Comparison of ENCODE assay signal across 1 cellular context in the genomic region with DNA sequence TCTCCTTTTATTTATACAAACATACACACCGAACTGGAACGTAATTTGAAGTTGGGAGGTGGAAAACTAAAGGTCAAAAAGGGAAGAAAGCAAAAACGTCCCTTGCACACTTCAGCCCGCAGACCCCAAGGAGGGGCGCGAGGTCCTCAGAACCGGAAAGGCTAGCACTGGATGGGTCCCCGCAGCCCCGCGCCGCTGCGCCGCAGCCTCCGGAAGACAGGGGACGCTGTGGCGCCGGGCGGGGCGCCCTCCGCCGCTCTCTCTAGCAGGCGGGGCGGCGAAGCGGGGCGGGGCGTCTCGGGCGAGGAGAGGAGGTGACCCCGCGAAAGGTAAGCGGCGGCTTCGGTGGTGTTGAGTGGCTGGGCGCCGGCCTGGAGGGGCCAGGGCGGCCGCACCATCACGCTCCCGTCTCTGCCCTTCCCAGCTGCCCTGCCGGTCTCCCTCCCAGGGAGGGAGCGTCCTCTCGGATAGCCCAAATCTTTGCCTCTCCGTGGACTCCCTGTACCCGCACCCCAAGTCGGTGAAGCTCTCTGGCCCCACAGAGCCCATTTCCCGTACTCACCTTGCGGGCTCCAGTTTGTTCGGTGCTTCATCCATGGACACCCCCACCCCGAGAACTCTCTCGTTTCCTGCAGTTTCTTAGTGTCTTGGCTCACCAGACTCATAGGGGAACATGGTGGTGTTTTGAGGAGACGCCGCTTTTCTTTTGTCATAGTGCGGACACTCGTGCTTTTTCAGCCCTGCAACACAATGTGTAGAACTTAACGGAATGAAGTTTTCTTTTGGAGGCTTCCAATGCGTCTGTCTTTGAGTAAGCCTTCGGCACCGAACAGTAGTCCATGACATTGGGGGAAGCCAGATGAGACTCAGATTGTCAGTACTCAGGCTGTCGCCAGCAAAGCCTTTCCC.
TF ChIP-seq lines count a peak whose summit lies in the region.

A gene with protein sequence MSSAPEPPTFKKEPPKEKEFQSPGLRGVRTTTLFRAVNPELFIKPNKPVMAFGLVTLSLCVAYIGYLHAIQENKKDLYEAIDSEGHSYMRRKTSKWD (plus strand): TSS at position 285 of the 909 bp plus-strand sequence. CDS start 14,444 bp downstream, outside the sequence.

TF ChIP-seq in K562, 482 proteins besides CTCF, POLR2A, EP300 and RAD21 (continues in another document):
- no peak for TF ChIP-seq UBTF (IDR thresholded peaks at IDR 0.05; ENCODE audit: borderline replicate concordance in 1 of 2, low read depth in 2 of 2, low read length in 2 of 2)
- TF ChIP-seq NFE2L1 (tag; IDR thresholded peaks at IDR 0.05; ENCODE audit: borderline replicate concordance, low read depth), result no peak
- peak; percentile 92 for TF ChIP-seq SMAD4 (CRISPR knock-in tag; conservative IDR thresholded peaks at IDR 0.05)
- TF ChIP-seq NUFIP1 (IDR thresholded peaks at IDR 0.05; ENCODE audit: partially characterized antibody), result no peak
- no peak for TF ChIP-seq C11orf30 (IDR thresholded peaks at IDR 0.05; ENCODE audit: low read depth)
- no peak for TF ChIP-seq NFRKB (IDR thresholded peaks at IDR 0.05; ENCODE audit: low read depth)
- TF ChIP-seq, protein P1, sequence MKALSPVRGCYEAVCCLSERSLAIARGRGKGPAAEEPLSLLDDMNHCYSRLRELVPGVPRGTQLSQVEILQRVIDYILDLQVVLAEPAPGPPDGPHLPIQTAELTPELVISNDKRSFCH (CRISPR knock-in tag; IDR thresholded peaks at IDR 0.05), result no peak
- TF ChIP-seq, protein P1 (tag; IDR thresholded peaks at IDR 0.05), result peak; percentile 63
- TF ChIP-seq CBFB (CRISPR knock-in tag; IDR thresholded peaks at IDR 0.05), result no peak
- no peak for TF ChIP-seq FOXK1 (CRISPR knock-in tag; IDR thresholded peaks at IDR 0.05; ENCODE audit: borderline replicate concordance)
- TF ChIP-seq HDAC8 (tag; IDR thresholded peaks at IDR 0.05), result no peak
- no peak for TF ChIP-seq HEY1 (CRISPR knock-in tag; IDR thresholded peaks at IDR 0.05; ENCODE audit: borderline replicate concordance)
- no peak; the same call in 1 of the 2 replicates for TF ChIP-seq CREB1 (IDR thresholded peaks at IDR 0.05)
- TF ChIP-seq CREB1 (CRISPR knock-in tag; IDR thresholded peaks at IDR 0.05), result no peak
- no peak for TF ChIP-seq ZBED1 (IDR thresholded peaks at IDR 0.05)
- TF ChIP-seq TEAD1 (CRISPR knock-in tag; IDR thresholded peaks at IDR 0.05), result no peak
- TF ChIP-seq LEF1 (IDR thresholded peaks at IDR 0.05), result no peak
- TF ChIP-seq BACH1 (tag; IDR thresholded peaks at IDR 0.05), result no peak
- no peak for TF ChIP-seq GTF2F1 (IDR thresholded peaks at IDR 0.05; ENCODE audit: low read depth, low read length)
- no peak for TF ChIP-seq HDGF (IDR thresholded peaks at IDR 0.05)
- TF ChIP-seq ZNF263 (CRISPR knock-in tag; IDR thresholded peaks at IDR 0.05; ENCODE audit: borderline replicate concordance), result no peak
- peak; percentile 2; the same call in 1 of the 2 replicates for TF ChIP-seq SIN3B (IDR thresholded peaks at IDR 0.05; ENCODE audit: low read depth)
- no peak for TF ChIP-seq E2F1 (CRISPR knock-in tag; IDR thresholded peaks at IDR 0.05)
- no peak for TF ChIP-seq ZBTB1 (CRISPR knock-in tag; IDR thresholded peaks at IDR 0.05; ENCODE audit: borderline replicate concordance, low read depth)
- TF ChIP-seq NEUROD1 (IDR thresholded peaks at IDR 0.05; ENCODE audit: borderline replicate concordance, low read depth, low read length, partially characterized antibody), result peak; percentile 48
- TF ChIP-seq TEAD2 (tag; IDR thresholded peaks at IDR 0.05), result no peak
- TF ChIP-seq TCFL5 (CRISPR knock-in tag; conservative IDR thresholded peaks at IDR 0.05), result no peak
- TF ChIP-seq FOS (IDR thresholded peaks at IDR 0.05; ENCODE audit: extremely low read depth, insufficient read length), result no peak
- no peak for TF ChIP-seq HIVEP1 (CRISPR knock-in tag; IDR thresholded peaks at IDR 0.05)
- TF ChIP-seq MGA (IDR thresholded peaks at IDR 0.05), result no peak
- no peak for TF ChIP-seq TARDBP (IDR thresholded peaks at IDR 0.05)
- no peak for TF ChIP-seq SAP30 (IDR thresholded peaks at IDR 0.05; ENCODE audit: borderline replicate concordance, insufficient read depth, low read depth, low read length, poor library complexity, severe bottlenecking)
- no peak for TF ChIP-seq KLF1 (tag; IDR thresholded peaks at IDR 0.05)
- no peak; the same call in 1 of the 2 replicates for TF ChIP-seq NFE2 (IDR thresholded peaks at IDR 0.05; ENCODE audit: low read depth)
- TF ChIP-seq ZBTB26 (CRISPR knock-in tag; IDR thresholded peaks at IDR 0.05), result no peak
- TF ChIP-seq ZNF280B (CRISPR knock-in tag; IDR thresholded peaks at IDR 0.05), result no peak
